8 cellular contexts compared by ENCODE assay signal in genomic region chr17:3722716-3723115, GRCh38. TPM values are rescaled to one million over a fixed set of nuclear protein-coding genes. Genes with fewer than 3 reads are reported as not detected.
DNase-seq lines count a peak whose midpoint lies in the region; ATAC-seq, FAIRE-seq and TF ChIP-seq lines count a peak whose summit lies in the region.

No MANE protein-coding gene starts in this region.

- H3K9me3 ChIP-seq in HepG2 (ENCODE audit: low read length) (no peaks in the 10 kb centered on the region), tibial nerve (no peaks in the 10 kb centered on the region)

- TF ChIP-seq POLR2A in HepG2 (IDR thresholded peaks at IDR 0.05; ENCODE audit: insufficient read depth in 1 of 2, low read depth in 2 of 2, low read length in 2 of 2) (no peak), tibial nerve (IDR thresholded peaks at IDR 0.05) (no peak)

- no peak for DNase-seq in activated naive CD4-positive, alpha-beta T cell treated with anti-CD3 and anti-CD28 coated beads for 36 hours
- DNase-seq in activated naive CD4-positive, alpha-beta T cell (lab: John Stamatoyannopoulos, UW), result no peak
- no peak for DNase-seq in astrocyte of the cerebellum (ENCODE audit: low read depth)
- no peak for DNase-seq in HepG2 (ENCODE audit: low spot score)
- DNase-seq in tibial nerve (ENCODE audit: low spot score in 2 of 2), result no peak

- CTCF ChIA-PET in activated naive CD4-positive, alpha-beta T cell treated with anti-CD3 and anti-CD28 coated beads for 36 hours (lab: Charles Lee), result interaction anchor here (0.9 to 4.3 kb wide), 9 partner anchors 10 to 105 kb away, joined by 3 to 35 read pairs (median 4); no protein-coding TSS in a partner anchor
- CTCF ChIA-PET in HepG2 (lab: Yijun Ruan, JAX; ENCODE audit: low intra/inter-chr PET ratio, low total read pairs), result no interaction called here

- H3K9me3 Mint-ChIP-seq in activated naive CD4-positive, alpha-beta T cell treated with anti-CD3 and anti-CD28 coated beads for 36 hours, result no peaks in the 10 kb centered on the region

- peak overlapping the region; percentile 80 for H3K27ac ChIP-seq in HepG2 (ENCODE audit: extremely low read length, insufficient read depth, low read length)
- peak overlapping the region in 3 of 4 donors; percentile 47 to 87 (median 86) for H3K27ac ChIP-seq in tibial nerve

- H3K27me3 ChIP-seq in HepG2 (ENCODE audit: control insufficient read depth in 1 of 2, insufficient read depth in 2 of 2, low read length in 2 of 2) (no peaks in the 10 kb centered on the region; a peak in 1 of 5 replicates), tibial nerve (no peaks in the 10 kb centered on the region)

- no peak for TF ChIP-seq RAD21 in HepG2 (CRISPR knock-in tag; IDR thresholded peaks at IDR 0.05)

- peaks cover 38% of the 10 kb centered on the region for H3K79me2 ChIP-seq in HepG2 (ENCODE audit: insufficient read depth, low read length)

- 28% methylated on average over 6 of the region's 6 CpGs for WGBS in HepG2 (ENCODE audit: low lambda C conversion rate)
- 14 to 18% methylated on average over 6 of the region's 6 CpGs for WGBS in tibial nerve, 2 donors

- no peaks in the 10 kb centered on the region for H3K27me3 Mint-ChIP-seq in activated naive CD4-positive, alpha-beta T cell treated with anti-CD3 and anti-CD28 coated beads for 36 hours (ENCODE audit: low read depth)

- peaks cover 58% of the 10 kb centered on the region for H3K4me1 ChIP-seq in HepG2 (ENCODE audit: insufficient read depth, low read length)
- H3K4me1 ChIP-seq in tibial nerve, result peaks cover 2 to 47% (median 19%) of the 10 kb centered on the region in 4 donors

- TF ChIP-seq EP300 in HepG2 (IDR thresholded peaks at IDR 0.05; ENCODE audit: low read depth in 2 of 2, low read length in 2 of 2), result no peak
- no peak for TF ChIP-seq EP300 in HepG2 (CRISPR knock-in tag; IDR thresholded peaks at IDR 0.05; ENCODE audit: borderline replicate concordance)
- no peak for TF ChIP-seq EP300 in tibial nerve (IDR thresholded peaks at IDR 0.05)

- H3K36me3 Mint-ChIP-seq in activated naive CD4-positive, alpha-beta T cell treated with anti-CD3 and anti-CD28 coated beads for 36 hours (ENCODE audit: low read depth), result peaks cover 66% of the 10 kb centered on the region

- peaks cover 64% of the 10 kb centered on the region for H3K4me1 Mint-ChIP-seq in activated naive CD4-positive, alpha-beta T cell treated with anti-CD3 and anti-CD28 coated beads for 36 hours (ENCODE audit: low read depth)

- peak overlapping the region; percentile 93 for H3K4me3 Mint-ChIP-seq in activated naive CD4-positive, alpha-beta T cell treated with anti-CD3 and anti-CD28 coated beads for 36 hours

- no peak for TF ChIP-seq CTCF in astrocyte of the cerebellum (IDR thresholded peaks at IDR 0.05; ENCODE audit: low read depth, low read length, missing control alignments)
- no peak for TF ChIP-seq CTCF in HepG2 (CRISPR knock-in tag; IDR thresholded peaks at IDR 0.05)
- TF ChIP-seq CTCF in tibial nerve (IDR thresholded peaks at IDR 0.05), result no peak

- H3K4me2 ChIP-seq in HepG2 (ENCODE audit: low read depth, low read length), result peak overlapping the region; percentile 83

- BruUV-seq in HepG2 (replicated peaks; lab: Mats Ljungman, UMichigan), result no TSS peak

- no peaks in the 10 kb centered on the region for H4K20me1 ChIP-seq in HepG2 (ENCODE audit: insufficient read depth, low read length)

- POLR2A ChIA-PET in HepG2 (lab: Yijun Ruan, JAX), result interaction anchor here (0.7 to 2.2 kb wide), 12 partner anchors 10 to 674 kb away, joined by 3 to 13 read pairs (median 5); partner anchors contain the start of genes CTNS, NCBP3, SHPK and TAX1BP3

- peak overlapping the region; percentile 84 for H3K9ac ChIP-seq in HepG2 (ENCODE audit: insufficient read depth, low read depth, low read length)

- intact Hi-C loops in activated naive CD4-positive, alpha-beta T cell treated with anti-CD3 and anti-CD28 coated beads for 36 hours (cut with micrococcal nuclease), result loop anchor here (1.0 to 10.0 kb wide), 5 partner anchors 11 to 422 kb away; partner anchors contain the start of genes CYB5D2, EMC6, P2RX5 and TAX1BP3
- intact Hi-C loops in HepG2 (cut with micrococcal nuclease; ENCODE audit: unreplicated experiment), result no loop called here

- peak overlapping the region; percentile 78 for H3K4me3 ChIP-seq in astrocyte of the cerebellum (ENCODE audit: low read depth, low read length)
- peak overlapping the region; percentile 65 to 99 (median 95) for H3K4me3 ChIP-seq in HepG2 (replicated peaks in 1 of 3; ENCODE audit: insufficient read depth in 1 of 3, low read depth in 2 of 3, low read length in 3 of 3)
- peak overlapping the region; percentile 74 to 93 (median 78) for H3K4me3 ChIP-seq in tibial nerve

- in situ Hi-C loops in astrocyte of the cerebellum (cut with HindIII; ENCODE audit: low sequenced_read_pairs) (no loop called here), HepG2 (cut with HindIII; ENCODE audit: extremely low pct_ligation_motif_present, low pct_unique_long_range_greater_than_20kb) (no loop called here)

- H2AFZ ChIP-seq in HepG2 (ENCODE audit: low read length), result no peak overlapping the region

- no peak for FAIRE-seq in HepG2 (lab: Jason Lieb, UNC)

- ATAC-seq in HepG2 (no peak), HG02884 (IDR thresholded peaks at IDR 0.05; ENCODE audit: unreplicated experiment) (no peak), GM18909 (IDR thresholded peaks at IDR 0.05; ENCODE audit: poor library complexity, unreplicated experiment) (no peak), HG03521 (IDR thresholded peaks at IDR 0.05; ENCODE audit: unreplicated experiment) (no peak)

- peak overlapping the region; percentile 89 for H3K27ac Mint-ChIP-seq in activated naive CD4-positive, alpha-beta T cell treated with anti-CD3 and anti-CD28 coated beads for 36 hours

- H3K36me3 ChIP-seq in HepG2 (replicated peaks in 1 of 2; ENCODE audit: control insufficient read depth in 1 of 2, insufficient read depth in 2 of 2, low read length in 2 of 2) (peaks cover 2 to 11% of the 10 kb centered on the region in 2 experiments; a peak in 3 of 5 replicates), tibial nerve (peaks cover 0 to 16% (median 0%) of the 10 kb centered on the region in 3 donors)

RNA-seq across cellular contexts. Expression of gene HASPIN, which starts 1.0 kb away (rescaled TPM):
- 10 to 100 TPM; 20.5 to 21.8 TPM for total RNA-seq in activated naive CD4-positive, alpha-beta T cell treated with anti-CD3 and anti-CD28 coated beads for 36 hours
- 7.8 and 8.1 TPM in 2 replicates for total RNA-seq in HepG2 (2016; rRNA removed; fragmentation: Illumina TruSeq; extraction: Trizol)
- total RNA-seq in HepG2 (2016; cell fraction: cytosol; rRNA removed; fragmentation: Illumina TruSeq; extraction: Trizol; ENCODE audit: low read depth), result 1.3 and 1.4 TPM in 2 replicates
- total RNA-seq in HepG2 (2016; cell fraction: insoluble cytoplasmic fraction; rRNA removed; fragmentation: Illumina TruSeq; extraction: Trizol), result 7.4 and 8.8 TPM in 2 replicates
- total RNA-seq in HepG2 (2016; cell fraction: membrane; rRNA removed; fragmentation: Illumina TruSeq; extraction: Trizol), result 4.8 TPM in 2 replicates
- total RNA-seq in HepG2 (2016; cell fraction: nucleus; rRNA removed; fragmentation: Illumina TruSeq; extraction: Trizol), result 4.1 and 5.0 TPM in 2 replicates
- 1.9 and 2.7 TPM in 2 replicates for polyA plus RNA-seq in HepG2 (2011; rRNA removed)
- 1.5 and 1.9 TPM in 2 replicates for polyA plus RNA-seq in HepG2 (2011; cell fraction: cytosol; rRNA removed)
- 1.1 and 2.3 TPM in 2 replicates for polyA plus RNA-seq in HepG2 (2011; cell fraction: nucleus; rRNA removed)
- polyA plus RNA-seq in HepG2 (2012), result 1.1 and 1.9 TPM in 2 replicates
- 0.50 and 0.65 TPM in 2 replicates for polyA plus RNA-seq in HepG2 (2016; cell fraction: cytosol; fragmentation: Illumina TruSeq; extraction: Trizol; ENCODE audit: low read depth)
- 5.0 and 5.9 TPM in 2 replicates for polyA plus RNA-seq in HepG2 (2016; cell fraction: insoluble cytoplasmic fraction; fragmentation: Illumina TruSeq; extraction: Trizol; ENCODE audit: low read depth)
- 1.5 and 1.6 TPM in 2 replicates for polyA plus RNA-seq in HepG2 (2016; cell fraction: membrane; fragmentation: Illumina TruSeq; extraction: Trizol; ENCODE audit: low read depth)
- polyA plus RNA-seq in HepG2 (2016; cell fraction: nucleus; fragmentation: Illumina TruSeq; extraction: Trizol; ENCODE audit: insufficient read depth, low read depth), result 3.6 and 4.4 TPM in 2 replicates
- polyA minus RNA-seq in HepG2 (2011; rRNA and poly(A)+ RNA removed; ENCODE audit: low replicate concordance), result 5.0 and 17.7 TPM in 2 replicates
- 4.4 and 5.5 TPM in 2 replicates for polyA minus RNA-seq in HepG2 (2011; cell fraction: cytosol; rRNA and poly(A)+ RNA removed)
- polyA minus RNA-seq in HepG2 (2011; cell fraction: nucleus; rRNA and poly(A)+ RNA removed), result 3.0 and 5.7 TPM in 2 replicates
- under 1 TPM in 1 of 4 donors, not detected in 3; 0.21 TPM for total RNA-seq in tibial nerve

RNA-seq across cellular contexts. Expression of gene P2RX5, which starts 26.8 kb away (rescaled TPM):
- total RNA-seq in activated naive CD4-positive, alpha-beta T cell treated with anti-CD3 and anti-CD28 coated beads for 36 hours, result 10 to 100 TPM; 45.2 to 47.4 TPM
- total RNA-seq in HepG2 (2016; rRNA removed; fragmentation: Illumina TruSeq; extraction: Trizol), result 0.90 and 0.95 TPM in 2 replicates
- 0.20 and 0.79 TPM in 2 replicates for total RNA-seq in HepG2 (2016; cell fraction: cytosol; rRNA removed; fragmentation: Illumina TruSeq; extraction: Trizol; ENCODE audit: low read depth)
- total RNA-seq in HepG2 (2016; cell fraction: insoluble cytoplasmic fraction; rRNA removed; fragmentation: Illumina TruSeq; extraction: Trizol), result 0.64 and 0.82 TPM in 2 replicates
- 0.62 and 0.93 TPM in 2 replicates for total RNA-seq in HepG2 (2016; cell fraction: membrane; rRNA removed; fragmentation: Illumina TruSeq; extraction: Trizol)
- 0.53 and 1.1 TPM in 2 replicates for total RNA-seq in HepG2 (2016; cell fraction: nucleus; rRNA removed; fragmentation: Illumina TruSeq; extraction: Trizol)
- polyA plus RNA-seq in HepG2 (2011; rRNA removed), result 1.0 and 1.7 TPM in 2 replicates
- polyA plus RNA-seq in HepG2 (2011; cell fraction: cytosol; rRNA removed), result 1.4 and 1.5 TPM in 2 replicates
- polyA plus RNA-seq in HepG2 (2011; cell fraction: nucleus; rRNA removed), result 1.6 and 1.9 TPM in 2 replicates
- polyA plus RNA-seq in HepG2 (2012), result 0.50 and 1.1 TPM in 2 replicates
- polyA plus RNA-seq in HepG2 (2016; cell fraction: cytosol; fragmentation: Illumina TruSeq; extraction: Trizol; ENCODE audit: low read depth), result 0.24 and 0.38 TPM in 2 replicates
- polyA plus RNA-seq in HepG2 (2016; cell fraction: insoluble cytoplasmic fraction; fragmentation: Illumina TruSeq; extraction: Trizol; ENCODE audit: low read depth), result 0.46 and 0.98 TPM in 2 replicates
- polyA plus RNA-seq in HepG2 (2016; cell fraction: membrane; fragmentation: Illumina TruSeq; extraction: Trizol; ENCODE audit: low read depth), result 0.48 and 0.70 TPM in 2 replicates
- 1.5 and 1.7 TPM in 2 replicates for polyA plus RNA-seq in HepG2 (2016; cell fraction: nucleus; fragmentation: Illumina TruSeq; extraction: Trizol; ENCODE audit: insufficient read depth, low read depth)
- 1.6 and 53.3 TPM in 2 replicates for polyA minus RNA-seq in HepG2 (2011; rRNA and poly(A)+ RNA removed; ENCODE audit: low replicate concordance)
- polyA minus RNA-seq in HepG2 (2011; cell fraction: cytosol; rRNA and poly(A)+ RNA removed), result 0.49 and 1.2 TPM in 2 replicates
- polyA minus RNA-seq in HepG2 (2011; cell fraction: nucleus; rRNA and poly(A)+ RNA removed), result 0.87 and 1.0 TPM in 2 replicates
- total RNA-seq in tibial nerve, result under 1 TPM in 1 of 4 donors, not detected in 3; 0.42 TPM

RNA-seq across cellular contexts. Expression of gene EMC6, which starts 54.1 kb away (rescaled TPM):
- 10 to 100 TPM; 41.8 to 44.0 TPM for total RNA-seq in activated naive CD4-positive, alpha-beta T cell treated with anti-CD3 and anti-CD28 coated beads for 36 hours
- total RNA-seq in HepG2 (2016; rRNA removed; fragmentation: Illumina TruSeq; extraction: Trizol) (42.2 and 45.1 TPM in 2 replicates), tibial nerve (10 to 100 TPM; 12.6 to 23.4 (median 18.9) TPM)
- total RNA-seq in HepG2 (2016; cell fraction: cytosol; rRNA removed; fragmentation: Illumina TruSeq; extraction: Trizol; ENCODE audit: low read depth), result 60.5 and 83.6 TPM in 2 replicates
- total RNA-seq in HepG2 (2016; cell fraction: insoluble cytoplasmic fraction; rRNA removed; fragmentation: Illumina TruSeq; extraction: Trizol), result 42.9 and 47.7 TPM in 2 replicates
- 57.6 and 76.2 TPM in 2 replicates for total RNA-seq in HepG2 (2016; cell fraction: membrane; rRNA removed; fragmentation: Illumina TruSeq; extraction: Trizol)
- total RNA-seq in HepG2 (2016; cell fraction: nucleus; rRNA removed; fragmentation: Illumina TruSeq; extraction: Trizol), result 22.4 and 23.6 TPM in 2 replicates
- polyA plus RNA-seq in HepG2 (2011; rRNA removed), result 47.7 and 53.7 TPM in 2 replicates
- 50.2 and 99.7 TPM in 2 replicates for polyA plus RNA-seq in HepG2 (2011; cell fraction: cytosol; rRNA removed)
- polyA plus RNA-seq in HepG2 (2011; cell fraction: nucleus; rRNA removed), result 28.3 and 28.6 TPM in 2 replicates
- 37.0 and 41.4 TPM in 2 replicates for polyA plus RNA-seq in HepG2 (2012)
- polyA plus RNA-seq in HepG2 (2016; cell fraction: cytosol; fragmentation: Illumina TruSeq; extraction: Trizol; ENCODE audit: low read depth), result 126 and 179 TPM in 2 replicates
- polyA plus RNA-seq in HepG2 (2016; cell fraction: insoluble cytoplasmic fraction; fragmentation: Illumina TruSeq; extraction: Trizol; ENCODE audit: low read depth), result 92.6 and 104 TPM in 2 replicates
- polyA plus RNA-seq in HepG2 (2016; cell fraction: membrane; fragmentation: Illumina TruSeq; extraction: Trizol; ENCODE audit: low read depth), result 107 and 132 TPM in 2 replicates
- polyA plus RNA-seq in HepG2 (2016; cell fraction: nucleus; fragmentation: Illumina TruSeq; extraction: Trizol; ENCODE audit: insufficient read depth, low read depth), result 69.7 and 73.2 TPM in 2 replicates
- 22.5 and 22.6 TPM in 2 replicates for polyA minus RNA-seq in HepG2 (2011; rRNA and poly(A)+ RNA removed; ENCODE audit: low replicate concordance)
- polyA minus RNA-seq in HepG2 (2011; cell fraction: cytosol; rRNA and poly(A)+ RNA removed), result 17.3 and 24.3 TPM in 2 replicates
- 8.5 and 13.6 TPM in 2 replicates for polyA minus RNA-seq in HepG2 (2011; cell fraction: nucleus; rRNA and poly(A)+ RNA removed)

RNA-seq across cellular contexts. Expression of gene TAX1BP3, which starts 54.3 kb away (rescaled TPM):
- 10 to 100 TPM; 17.7 to 19.3 TPM for total RNA-seq in activated naive CD4-positive, alpha-beta T cell treated with anti-CD3 and anti-CD28 coated beads for 36 hours
- total RNA-seq in HepG2 (2016; rRNA removed; fragmentation: Illumina TruSeq; extraction: Trizol), result 44.5 and 45.1 TPM in 2 replicates
- total RNA-seq in HepG2 (2016; cell fraction: cytosol; rRNA removed; fragmentation: Illumina TruSeq; extraction: Trizol; ENCODE audit: low read depth), result 20.2 and 21.9 TPM in 2 replicates
- total RNA-seq in HepG2 (2016; cell fraction: insoluble cytoplasmic fraction; rRNA removed; fragmentation: Illumina TruSeq; extraction: Trizol), result 43.7 and 44.8 TPM in 2 replicates
- 44.2 and 51.0 TPM in 2 replicates for total RNA-seq in HepG2 (2016; cell fraction: membrane; rRNA removed; fragmentation: Illumina TruSeq; extraction: Trizol)
- 17.2 and 23.9 TPM in 2 replicates for total RNA-seq in HepG2 (2016; cell fraction: nucleus; rRNA removed; fragmentation: Illumina TruSeq; extraction: Trizol)
- 16.7 and 20.4 TPM in 2 replicates for polyA plus RNA-seq in HepG2 (2011; rRNA removed)
- polyA plus RNA-seq in HepG2 (2011; cell fraction: cytosol; rRNA removed), result 27.1 and 29.0 TPM in 2 replicates
- 19.8 and 21.2 TPM in 2 replicates for polyA plus RNA-seq in HepG2 (2011; cell fraction: nucleus; rRNA removed)
- 14.6 and 15.5 TPM in 2 replicates for polyA plus RNA-seq in HepG2 (2012)
- 23.2 and 28.8 TPM in 2 replicates for polyA plus RNA-seq in HepG2 (2016; cell fraction: cytosol; fragmentation: Illumina TruSeq; extraction: Trizol; ENCODE audit: low read depth)
- polyA plus RNA-seq in HepG2 (2016; cell fraction: insoluble cytoplasmic fraction; fragmentation: Illumina TruSeq; extraction: Trizol; ENCODE audit: low read depth), result 43.3 and 55.1 TPM in 2 replicates
- 46.7 and 49.7 TPM in 2 replicates for polyA plus RNA-seq in HepG2 (2016; cell fraction: membrane; fragmentation: Illumina TruSeq; extraction: Trizol; ENCODE audit: low read depth)
- 31.7 and 35.3 TPM in 2 replicates for polyA plus RNA-seq in HepG2 (2016; cell fraction: nucleus; fragmentation: Illumina TruSeq; extraction: Trizol; ENCODE audit: insufficient read depth, low read depth)
- 23.4 and 40.0 TPM in 2 replicates for polyA minus RNA-seq in HepG2 (2011; rRNA and poly(A)+ RNA removed; ENCODE audit: low replicate concordance)
- polyA minus RNA-seq in HepG2 (2011; cell fraction: cytosol; rRNA and poly(A)+ RNA removed), result 12.6 and 16.6 TPM in 2 replicates
- 11.7 and 13.6 TPM in 2 replicates for polyA minus RNA-seq in HepG2 (2011; cell fraction: nucleus; rRNA and poly(A)+ RNA removed)
- total RNA-seq in tibial nerve, result 100 to 1,000 TPM; 183 to 303 (median 249) TPM

Comparison
In these comparisons a context has a peak if more than half of its experiments do, and no peak if none do; other contexts are left out.
1. RNA of gene P2RX5, which starts 26.8 kb away (total RNA-seq): 45.2 to 47.4 TPM in activated naive CD4-positive, alpha-beta T cell treated with anti-CD3 and anti-CD28 coated beads for 36 hours; 0.20 to 1.1 TPM in HepG2 and 0.42 TPM in tibial nerve; every median in the first group is over 10 times any median in the second.
2. Peak in every context shown above with its lines, with median percentiles within 50 percentile points of each other: H3K4me3 ChIP-seq.